8 cellular contexts compared by ENCODE assay signal in the genomic region with DNA sequence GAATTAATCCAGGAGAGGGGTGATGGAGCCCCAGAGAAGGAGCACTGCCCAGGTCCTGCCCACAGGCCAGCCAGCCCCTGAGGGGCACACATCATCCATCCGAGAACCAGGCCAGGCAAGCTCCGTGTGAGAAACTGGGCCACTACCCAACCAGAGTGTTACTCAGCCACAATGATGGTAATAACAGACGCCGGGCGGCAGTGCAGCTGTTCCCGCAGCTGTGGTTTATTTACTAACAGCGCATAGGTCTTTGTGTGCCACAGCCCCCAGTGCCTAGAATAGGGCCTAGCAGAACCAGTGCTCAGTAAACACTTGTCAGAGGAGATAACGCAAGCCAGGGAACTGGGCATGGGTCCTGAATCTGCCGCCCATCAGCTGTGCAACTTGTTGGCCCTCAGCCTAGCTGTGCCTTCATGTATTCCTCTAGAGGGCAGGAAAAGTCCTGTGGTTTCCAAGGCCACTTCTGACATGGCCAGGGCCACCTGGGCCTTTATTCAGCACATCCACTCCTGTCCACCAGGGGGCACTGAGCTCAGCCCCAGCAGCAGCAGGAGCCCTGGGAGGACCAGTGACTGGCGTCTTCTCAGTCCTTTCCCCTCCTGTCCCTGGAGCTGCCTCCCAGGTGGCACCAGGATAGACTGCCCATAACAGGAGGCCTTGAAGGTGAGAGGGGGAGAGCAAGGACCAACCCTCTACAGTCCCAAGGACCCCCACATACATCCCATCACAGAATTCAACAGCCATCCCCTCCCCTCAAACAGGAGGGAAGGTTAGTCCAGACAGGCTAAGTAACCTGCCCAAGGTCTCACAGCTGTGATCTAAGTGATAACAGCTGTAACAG. TPM values are rescaled to one million over a fixed set of nuclear protein-coding genes. Genes with fewer than 3 reads are reported as not detected.
A peak's percentile ranks its signal among the peaks of the same experiment; 100 is the strongest.
DNase-seq lines count a peak whose midpoint lies in the region; ATAC-seq, FAIRE-seq and TF ChIP-seq lines count a peak whose summit lies in the region.

No MANE protein-coding gene starts in this region.

- peaks cover 34% of the 10 kb centered on the region for H3K36me3 Mint-ChIP-seq in dendritic cell treated with granulocyte-macrophage colony-stimulating factor and Interleukin-4, amounts not matched to agents 40 ng/mL and 50 ng/mL, for 4 days (ENCODE audit: low read depth)
- H3K36me3 Mint-ChIP-seq in stimulated activated naive B cell treated with anti-CD40 and anti-IgM and Interleukin-4, amounts not matched to agents 10 μg/mL and 1 μg/mL and 100 μg/mL, for 72 hours = peaks cover 11 to 32% of the 10 kb centered on the region in 2 donors

- peaks cover 8% of the 10 kb centered on the region for H3K4me1 ChIP-seq in mesendoderm (ENCODE audit: control insufficient read depth, low read depth, low read length)

- H3K9ac ChIP-seq in mesendoderm (ENCODE audit: low read length) = no peak overlapping the region

- peaks cover 10% of the 10 kb centered on the region for H3K79me2 ChIP-seq in mesendoderm (ENCODE audit: control insufficient read depth, insufficient read depth, low read length)

- no peak overlapping the region for H3K56ac ChIP-seq in mesendoderm (ENCODE audit: low read length)

- no peak for TF ChIP-seq POLR2A in GM12892 (IDR thresholded peaks at IDR 0.05; ENCODE audit: low read depth, low read length)

- no peak overlapping the region for H2BK15ac ChIP-seq in mesendoderm (replicated peaks; ENCODE audit: low read depth)

- H3K4ac ChIP-seq in mesendoderm (ENCODE audit: low read depth, low read length) = no peak overlapping the region

- FAIRE-seq in GM12892 (lab: Jason Lieb, UNC) = peak; percentile 81

- peak; percentile 33 for ATAC-seq in stimulated activated naive B cell treated with anti-CD40 and anti-IgM and Interleukin-4, amounts not matched to agents 10 μg/mL and 1 μg/mL and 100 μg/mL, for 72 hours (replicated peaks)
- ATAC-seq in HG03439 (IDR thresholded peaks at IDR 0.05; ENCODE audit: unreplicated experiment) = no peak

- no peak overlapping the region for H3K27ac ChIP-seq in mesendoderm (ENCODE audit: low read depth, low read length)

- peaks cover 8% of the 10 kb centered on the region for H3K79me1 ChIP-seq in mesendoderm (ENCODE audit: low read length)

- WGBS in mesendoderm (ENCODE audit: extremely low coverage, insufficient coverage, low lambda C conversion rate) = no CpG with 5 or more reads among the region's 10 CpGs

- no peak overlapping the region for H3K4me2 ChIP-seq in mesendoderm (ENCODE audit: low read length)

- no peak overlapping the region for H2BK120ac ChIP-seq in mesendoderm (ENCODE audit: low read depth, low read length)

- H3K27me3 ChIP-seq in mesendoderm (ENCODE audit: insufficient read depth, low read length, poor library complexity) = no peaks in the 10 kb centered on the region

- H3K23ac ChIP-seq in mesendoderm (ENCODE audit: low read length) = no peak overlapping the region

- no peak overlapping the region for H4K5ac ChIP-seq in mesendoderm (ENCODE audit: low read length)

- DNase-seq in 8988T (peak; percentile 97), GM12892 (ENCODE audit: insufficient read length) (no peak), NCI-H510A (lab: John Stamatoyannopoulos, UW) (peak; percentile 43), mesendoderm (peak; percentile 96)
- peak; percentile 70 to 72 for DNase-seq in activated CD4-positive, alpha-beta T cell treated with anti-CD3 and anti-CD28 coated beads for 4 hours
- DNase-seq in stimulated activated naive B cell treated with anti-CD40 and anti-IgM and Interleukin-4, amounts not matched to agents 10 μg/mL and 1 μg/mL and 100 μg/mL, for 72 hours = peak; percentile 56

- H3K4me3 Mint-ChIP-seq in dendritic cell treated with granulocyte-macrophage colony-stimulating factor and Interleukin-4, amounts not matched to agents 40 ng/mL and 50 ng/mL, for 4 days = no peak overlapping the region
- H3K4me3 Mint-ChIP-seq in stimulated activated naive B cell treated with anti-CD40 and anti-IgM and Interleukin-4, amounts not matched to agents 10 μg/mL and 1 μg/mL and 100 μg/mL, for 72 hours = peak overlapping the region in 1 of 2 donors; percentile 39

- H3K27ac Mint-ChIP-seq in dendritic cell treated with granulocyte-macrophage colony-stimulating factor and Interleukin-4, amounts not matched to agents 40 ng/mL and 50 ng/mL, for 4 days = peak overlapping the region; percentile 16
- H3K27ac Mint-ChIP-seq in stimulated activated naive B cell treated with anti-CD40 and anti-IgM and Interleukin-4, amounts not matched to agents 10 μg/mL and 1 μg/mL and 100 μg/mL, for 72 hours = no peak overlapping the region

- no peak overlapping the region for H2BK5ac ChIP-seq in mesendoderm (ENCODE audit: low read length)

- H3K4me1 Mint-ChIP-seq in dendritic cell treated with granulocyte-macrophage colony-stimulating factor and Interleukin-4, amounts not matched to agents 40 ng/mL and 50 ng/mL, for 4 days (ENCODE audit: low read depth) = peaks cover 92% of the 10 kb centered on the region
- peaks cover 38 to 61% of the 10 kb centered on the region in 2 donors for H3K4me1 Mint-ChIP-seq in stimulated activated naive B cell treated with anti-CD40 and anti-IgM and Interleukin-4, amounts not matched to agents 10 μg/mL and 1 μg/mL and 100 μg/mL, for 72 hours

- peaks cover 3% of the 10 kb centered on the region for H3K36me3 ChIP-seq in mesendoderm (ENCODE audit: control insufficient read depth, insufficient read depth, low read length)

- H3K27me3 Mint-ChIP-seq in dendritic cell treated with granulocyte-macrophage colony-stimulating factor and Interleukin-4, amounts not matched to agents 40 ng/mL and 50 ng/mL, for 4 days = peaks cover 2% of the 10 kb centered on the region
- peaks cover 0 to 4% of the 10 kb centered on the region in 2 donors for H3K27me3 Mint-ChIP-seq in stimulated activated naive B cell treated with anti-CD40 and anti-IgM and Interleukin-4, amounts not matched to agents 10 μg/mL and 1 μg/mL and 100 μg/mL, for 72 hours

- H3K4me3 ChIP-seq in mesendoderm (ENCODE audit: low read length) = no peak overlapping the region

- intact Hi-C loops in dendritic cell treated with granulocyte-macrophage colony-stimulating factor and Interleukin-4, amounts not matched to agents 40 ng/mL and 50 ng/mL, for 4 days (cut with micrococcal nuclease) = loop anchor here (5.0 to 10.0 kb wide), 3 partner anchors 48 to 185 kb away; partner anchors contain the start of genes PDLIM7 and RGS14

- no peak overlapping the region for H4K8ac ChIP-seq in mesendoderm (ENCODE audit: low read depth, low read length)

- H3K9me3 Mint-ChIP-seq in dendritic cell treated with granulocyte-macrophage colony-stimulating factor and Interleukin-4, amounts not matched to agents 40 ng/mL and 50 ng/mL, for 4 days = no peaks in the 10 kb centered on the region
- no peaks in the 10 kb centered on the region for H3K9me3 Mint-ChIP-seq in stimulated activated naive B cell treated with anti-CD40 and anti-IgM and Interleukin-4, amounts not matched to agents 10 μg/mL and 1 μg/mL and 100 μg/mL, for 72 hours

- no peak overlapping the region for H2AK5ac ChIP-seq in mesendoderm (ENCODE audit: low read length)

- no peak overlapping the region for H3K18ac ChIP-seq in mesendoderm (ENCODE audit: low read length)

RNA-seq across cellular contexts. Expression of gene MXD3, which starts 2.1 kb away (rescaled TPM):
- 4.8 TPM for polyA plus RNA-seq in GM12892 (2012; ENCODE audit: missing spikeins)
- 3.1 TPM for polyA plus RNA-seq in mesendoderm (2013, experiment 1 of 2)
- polyA plus RNA-seq in mesendoderm (2013, experiment 2 of 2) = 2.6 TPM

RNA-seq across cellular contexts. Expression of gene PRELID1, which starts 6.0 kb away (rescaled TPM):
- 189 TPM for polyA plus RNA-seq in GM12892 (2012; ENCODE audit: missing spikeins)
- polyA plus RNA-seq in mesendoderm (2013, experiment 1 of 2) = 308 TPM
- polyA plus RNA-seq in mesendoderm (2013, experiment 2 of 2) = 317 TPM

RNA-seq across cellular contexts. Expression of gene RAB24, which starts 6.1 kb away (rescaled TPM):
- 29.7 TPM for polyA plus RNA-seq in GM12892 (2012; ENCODE audit: missing spikeins)
- 10.6 TPM for polyA plus RNA-seq in mesendoderm (2013, experiment 1 of 2)
- 10.3 TPM for polyA plus RNA-seq in mesendoderm (2013, experiment 2 of 2)

RNA-seq across cellular contexts. Expression of gene LMAN2, which starts 41.9 kb away (rescaled TPM):
- polyA plus RNA-seq in GM12892 (2012; ENCODE audit: missing spikeins) = 44.8 TPM
- polyA plus RNA-seq in mesendoderm (2013, experiment 1 of 2) = 179 TPM
- 188 TPM for polyA plus RNA-seq in mesendoderm (2013, experiment 2 of 2)

RNA-seq across cellular contexts. Expression of gene RGS14, which starts 48.2 kb away (rescaled TPM):
- polyA plus RNA-seq in GM12892 (2012; ENCODE audit: missing spikeins) = 26.0 TPM
- 8.6 TPM for polyA plus RNA-seq in mesendoderm (2013, experiment 1 of 2)
- polyA plus RNA-seq in mesendoderm (2013, experiment 2 of 2) = 8.8 TPM
